ENCODE assay signal across 15 cellular contexts in genomic region chr9:83239787-83240186, GRCh38.
"Had no signal": no experiment of that assay in that cellular context is flagged by ENCODE, and none has a peak within 500 bp of the region (broad histone marks: within the 10 kb centered on the region; RNA-seq: fewer than 3 reads in every experiment).

No MANE protein-coding gene starts in this region.

- ATAC-seq: stimulated activated naive CD8-positive, alpha-beta T cell treated with anti-CD3 and anti-CD28 coated beads, Interleukin-15, amount 100 ng/mL, for 72 hours had no signal

- H3K27me3 ChIP-seq: left lung, ovary had no signal

- H3K4me3 ChIP-seq: coronary artery, left lung, ovary, thoracic aorta had no signal

- H3K36me3 ChIP-seq: ovary, thoracic aorta had no signal

- H3K27ac ChIP-seq: coronary artery, epithelial cell of prostate, left lung, ovary, thoracic aorta had no signal

- H3K9me3 ChIP-seq: left lung, ovary, thoracic aorta had no signal

- DNase-seq: activated CD4-positive, alpha-beta T cell treated with anti-CD3 and anti-CD28 coated beads, Interleukin-2, amount 50 U/mL, for 4 hours; activated CD4-positive, CD25-positive, alpha-beta regulatory T cell treated with anti-CD3 and anti-CD28 coated beads, Interleukin-2, amount 50 U/mL, for 72 hours; activated naive CD4-positive, alpha-beta T cell treated with anti-CD3 and anti-CD28 coated beads, Interleukin-2, amount 50 U/mL, for 16 hours; activated T-cell treated with anti-CD3 and anti-CD28 coated beads, Interleukin-2, amount 50 U/mL, for 1 hour; amniotic stem cell; effector CD8-positive, alpha-beta T cell; islet precursor cell; left lung; ovary; stimulated activated CD4-positive, alpha-beta T cell treated with anti-CD3 and anti-CD28 coated beads, Interleukin-4, amount 100 ng/mL, for 1 hour; stimulated activated naive CD8-positive, alpha-beta T cell treated with anti-CD3 and anti-CD28 coated beads, Interleukin-15, amount 100 ng/mL, for 72 hours; T-helper 9 cell had no signal
